In genomic region chr9:112115109-112115508, GRCh38 we compare ENCODE assay signal across 17 cellular contexts. TPM values are rescaled to one million over a fixed set of nuclear protein-coding genes. Genes with fewer than 3 reads are reported as not detected.
DNase-seq lines count a peak whose midpoint lies in the region; ATAC-seq, FAIRE-seq and TF ChIP-seq lines count a peak whose summit lies in the region.
"Had no signal": no experiment of that assay in that cellular context is flagged by ENCODE, and none has a peak within 500 bp of the region (broad histone marks: within the 10 kb centered on the region; RNA-seq: fewer than 3 reads in every experiment).

No MANE protein-coding gene starts in this region.

- DNase-seq in Caco-2: no peak
- no peak for DNase-seq in T-helper 17 cell
- DNase-seq in HepG2 (ENCODE audit: low spot score): no peak
- no peak for DNase-seq in neural progenitor cell (ENCODE audit: low spot score)
- DNase-seq in activated gamma-delta T cell treated with Interleukin-2 at 50 U/mL for 16 hours: no peak
- DNase-seq in NCI-H2227 treated with DMSO at 0.1 percent for 48 hours (lab: John Stamatoyannopoulos, UW): no peak
- DNase-seq in effector CD8-positive, alpha-beta T cell (lab: John Stamatoyannopoulos, UW): no peak
- DNase-seq: AML-193; CD4-positive, alpha-beta T cell; DMS153; DMS79; GDM1; GOT3; H7 had no signal

- BruUV-seq in Caco-2 (replicated peaks; lab: Mats Ljungman, UMichigan): no TSS peak
- BruUV-seq in HepG2 (replicated peaks; lab: Mats Ljungman, UMichigan): no TSS peak

- no peaks in the 10 kb centered on the region for H3K79me2 ChIP-seq in HepG2 (ENCODE audit: insufficient read depth, low read length)
- H3K79me2 ChIP-seq in neural progenitor cell (ENCODE audit: low read depth): no peaks in the 10 kb centered on the region

- no peak overlapping the region for H2AFZ ChIP-seq in HepG2 (ENCODE audit: low read length)
- no peak overlapping the region for H2AFZ ChIP-seq in neural progenitor cell (replicated peaks)

- TF ChIP-seq RAD21 in HepG2 (CRISPR knock-in tag; IDR thresholded peaks at IDR 0.05): no peak

- TF ChIP-seq EP300 in HepG2 (IDR thresholded peaks at IDR 0.05; ENCODE audit: low read depth in 2 of 2, low read length in 2 of 2) (no peak), HepG2 (CRISPR knock-in tag; IDR thresholded peaks at IDR 0.05; ENCODE audit: borderline replicate concordance) (no peak)

- TF ChIP-seq POLR2A in HepG2 (IDR thresholded peaks at IDR 0.05; ENCODE audit: insufficient read depth in 1 of 2, low read depth in 2 of 2, low read length in 2 of 2): no peak

- no peaks in the 10 kb centered on the region; the same call in 1 of the 2 replicates for H3K36me3 ChIP-seq in Caco-2 (ENCODE audit: control insufficient read depth, insufficient read depth, low read length)
- peaks cover 4 to 21% of the 10 kb centered on the region in 2 experiments; a peak in 4 of 5 replicates for H3K36me3 ChIP-seq in HepG2 (replicated peaks in 1 of 2; ENCODE audit: control insufficient read depth in 1 of 2, insufficient read depth in 2 of 2, low read length in 2 of 2)
- H3K36me3 ChIP-seq in neural progenitor cell: no peaks in the 10 kb centered on the region

- no peak for FAIRE-seq in HepG2 (lab: Jason Lieb, UNC)
- FAIRE-seq: A204.1 had no signal

- H3K27me3 ChIP-seq in Caco-2 (replicated peaks; ENCODE audit: control insufficient read depth, insufficient read depth, low read length) (no peaks in the 10 kb centered on the region), HepG2 (ENCODE audit: control insufficient read depth in 1 of 2, insufficient read depth in 2 of 2, low read length in 2 of 2) (no peaks in the 10 kb centered on the region), neural progenitor cell (no peaks in the 10 kb centered on the region)

- H3K9me3 Mint-ChIP-seq in Caco-2 (ENCODE audit: unreplicated experiment) (no peaks in the 10 kb centered on the region), neural progenitor cell (no peaks in the 10 kb centered on the region)
- H3K9me3 Mint-ChIP-seq: CD4-positive, alpha-beta T cell had no signal

- H3K4me3 ChIP-seq in Caco-2 (ENCODE audit: low read depth, low read length) (no peak overlapping the region), HepG2 (replicated peaks in 1 of 3; ENCODE audit: insufficient read depth in 1 of 3, low read depth in 2 of 3, low read length in 3 of 3) (no peak overlapping the region), neural progenitor cell (no peak overlapping the region)

- TF ChIP-seq CTCF in Caco-2 (IDR thresholded peaks at IDR 0.05; ENCODE audit: insufficient read depth in 1 of 2, low read depth in 1 of 2, low read length in 1 of 2, severe bottlenecking in 1 of 2, unreplicated experiment in 1 of 2): no peak
- TF ChIP-seq CTCF in HepG2 (CRISPR knock-in tag; IDR thresholded peaks at IDR 0.05): no peak
- TF ChIP-seq CTCF in neural progenitor cell (IDR thresholded peaks at IDR 0.05): no peak

- H3K27ac ChIP-seq in HepG2 (ENCODE audit: extremely low read length, insufficient read depth, low read length): peak overlapping the region; percentile 24
- no peak overlapping the region for H3K27ac ChIP-seq in neural progenitor cell
- H3K27ac ChIP-seq: C4-2B had no signal

- peak overlapping the region; percentile 78 for H3K27ac Mint-ChIP-seq in Caco-2 (ENCODE audit: unreplicated experiment)
- peak overlapping the region; percentile 29 for H3K27ac Mint-ChIP-seq in T-helper 17 cell
- peak overlapping the region; percentile 48 for H3K27ac Mint-ChIP-seq in neural progenitor cell
- H3K27ac Mint-ChIP-seq: CD4-positive, alpha-beta T cell had no signal

- no peak overlapping the region for H3K9ac ChIP-seq in HepG2 (ENCODE audit: insufficient read depth, low read depth, low read length)
- H3K9ac ChIP-seq in neural progenitor cell: no peak overlapping the region

- peaks cover 8% of the 10 kb centered on the region for H3F3A ChIP-seq in neural progenitor cell (ENCODE audit: low read depth)

- H3K4me1 ChIP-seq in Caco-2: peaks cover 48% of the 10 kb centered on the region
- H3K4me1 ChIP-seq in HepG2 (ENCODE audit: insufficient read depth, low read length): peaks cover 52% of the 10 kb centered on the region
- peaks cover 17% of the 10 kb centered on the region for H3K4me1 ChIP-seq in neural progenitor cell

- H3K4me3 Mint-ChIP-seq in Caco-2 (ENCODE audit: unreplicated experiment) (no peak overlapping the region), T-helper 17 cell (no peak overlapping the region), neural progenitor cell (no peak overlapping the region)
- H3K4me3 Mint-ChIP-seq: CD4-positive, alpha-beta T cell had no signal

- ATAC-seq in T-helper 17 cell (no peak), HepG2 (no peak; the same call in 2 of the 3 replicates), GM19397 (IDR thresholded peaks at IDR 0.05; ENCODE audit: unreplicated experiment) (no peak)

- no peak overlapping the region for H3K4me2 ChIP-seq in HepG2 (ENCODE audit: low read depth, low read length)
- H3K4me2 ChIP-seq in neural progenitor cell: no peak overlapping the region

- in situ Hi-C loops in HepG2 (cut with HindIII; ENCODE audit: extremely low pct_ligation_motif_present, low pct_unique_long_range_greater_than_20kb): loop anchor here (5.0 kb wide), 1 partner anchor 242 kb away; no protein-coding TSS in a partner anchor

- WGBS in HepG2 (ENCODE audit: low lambda C conversion rate): 70% methylated on average over 3 of the region's 3 CpGs

- H3K4me1 Mint-ChIP-seq in Caco-2 (ENCODE audit: low read depth, unreplicated experiment) (peaks cover 43% of the 10 kb centered on the region), T-helper 17 cell (peaks cover 10% of the 10 kb centered on the region), neural progenitor cell (peaks cover 12% of the 10 kb centered on the region)

- intact Hi-C loops in Caco-2 (cut with micrococcal nuclease; ENCODE audit: unreplicated experiment) (no loop called here), HepG2 (cut with micrococcal nuclease; ENCODE audit: unreplicated experiment) (loop anchor here (5.0 kb wide), 1 partner anchor 62 kb away; the partner anchor contains the start of gene SUSD1)

- H3K36me3 Mint-ChIP-seq in Caco-2 (ENCODE audit: insufficient read depth, unreplicated experiment) (peaks cover 54% of the 10 kb centered on the region), T-helper 17 cell (ENCODE audit: low read depth) (peaks cover 2% of the 10 kb centered on the region), neural progenitor cell (peaks cover 2% of the 10 kb centered on the region)

- CTCF ChIA-PET in Caco-2 (lab: Charles Lee): no interaction called here
- CTCF ChIA-PET in HepG2 (lab: Yijun Ruan, JAX; ENCODE audit: low intra/inter-chr PET ratio, low total read pairs): no interaction called here

- H3K27me3 Mint-ChIP-seq in Caco-2 (ENCODE audit: insufficient read depth, unreplicated experiment): no peaks in the 10 kb centered on the region
- no peaks in the 10 kb centered on the region for H3K27me3 Mint-ChIP-seq in T-helper 17 cell
- H3K27me3 Mint-ChIP-seq in neural progenitor cell (ENCODE audit: insufficient read depth, low read depth): peaks cover 2% of the 10 kb centered on the region
- H3K27me3 Mint-ChIP-seq: CD4-positive, alpha-beta T cell had no signal

- POLR2A ChIA-PET in Caco-2 (lab: Charles Lee) (no interaction called here), HepG2 (lab: Yijun Ruan, JAX) (interaction anchor here (0.6 to 1.2 kb wide), 3 partner anchors 218 to 265 kb away, joined by 3 to 4 read pairs (median 3); partner anchors contain the start of genes HSDL2 and PTBP3)

- no peaks in the 10 kb centered on the region for H3K9me3 ChIP-seq in Caco-2
- no peaks in the 10 kb centered on the region for H3K9me3 ChIP-seq in T-helper 17 cell (ENCODE audit: control insufficient read depth, low read length, poor library complexity, severe bottlenecking)
- no peaks in the 10 kb centered on the region for H3K9me3 ChIP-seq in HepG2 (ENCODE audit: low read length)
- H3K9me3 ChIP-seq in neural progenitor cell (ENCODE audit: low read depth): no peaks in the 10 kb centered on the region

- H4K20me1 ChIP-seq in HepG2 (ENCODE audit: insufficient read depth, low read length) (no peaks in the 10 kb centered on the region), neural progenitor cell (ENCODE audit: low read depth) (no peaks in the 10 kb centered on the region)

TF ChIP-seq in HepG2, 621 proteins besides CTCF, POLR2A, EP300 and RAD21 (continues in another document):
- TF ChIP-seq, protein P1, sequence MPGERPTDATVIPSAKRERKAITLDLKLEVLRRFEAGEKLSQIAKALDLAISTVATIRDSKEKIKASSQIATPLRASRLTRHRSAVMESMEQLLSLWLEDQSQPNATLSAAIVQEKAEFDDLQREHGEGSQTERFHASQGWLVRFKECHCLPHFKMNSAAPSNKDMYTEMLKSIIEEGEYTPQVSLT (CRISPR knock-in tag; IDR thresholded peaks at IDR 0.05; ENCODE audit: borderline replicate concordance, low read depth): no peak
- TF ChIP-seq ZNF761 (CRISPR knock-in tag; conservative IDR thresholded peaks at IDR 0.05) (no peak), GATAD1 (CRISPR knock-in tag; IDR thresholded peaks at IDR 0.05) (no peak), SIX1 (CRISPR knock-in tag; IDR thresholded peaks at IDR 0.05; ENCODE audit: borderline replicate concordance) (no peak)

RNA-seq across cellular contexts. Expression of gene SUSD1, which starts 60.0 kb away (rescaled TPM):
- total RNA-seq in Caco-2 (2022) (53.4 and 60.1 TPM in 2 replicates), T-helper 17 cell (10 to 100 TPM; 11.8 to 23.7 TPM), HepG2 (2016; rRNA removed; fragmentation: Illumina TruSeq; extraction: Trizol) (16.0 and 25.9 TPM in 2 replicates), neural progenitor cell (ENCODE audit: low replicate concordance) (7.9 and 12.0 TPM in 2 replicates)
- total RNA-seq in HepG2 (2016; cell fraction: cytosol; rRNA removed; fragmentation: Illumina TruSeq; extraction: Trizol; ENCODE audit: low read depth): 19.0 and 22.4 TPM in 2 replicates
- total RNA-seq in HepG2 (2016; cell fraction: insoluble cytoplasmic fraction; rRNA removed; fragmentation: Illumina TruSeq; extraction: Trizol): 13.8 and 23.8 TPM in 2 replicates
- 22.6 and 26.9 TPM in 2 replicates for total RNA-seq in HepG2 (2016; cell fraction: membrane; rRNA removed; fragmentation: Illumina TruSeq; extraction: Trizol)
- 25.3 and 30.6 TPM in 2 replicates for total RNA-seq in HepG2 (2016; cell fraction: nucleus; rRNA removed; fragmentation: Illumina TruSeq; extraction: Trizol)
- 26.9 and 32.3 TPM in 2 replicates for polyA plus RNA-seq in HepG2 (2011; rRNA removed)
- 28.5 and 29.1 TPM in 2 replicates for polyA plus RNA-seq in HepG2 (2011; cell fraction: cytosol; rRNA removed)
- polyA plus RNA-seq in HepG2 (2011; cell fraction: nucleus; rRNA removed): 14.0 and 15.0 TPM in 2 replicates
- 15.4 and 19.2 TPM in 2 replicates for polyA plus RNA-seq in HepG2 (2012)
- polyA plus RNA-seq in HepG2 (2016; cell fraction: cytosol; fragmentation: Illumina TruSeq; extraction: Trizol; ENCODE audit: low read depth): 8.6 and 9.9 TPM in 2 replicates
- polyA plus RNA-seq in HepG2 (2016; cell fraction: insoluble cytoplasmic fraction; fragmentation: Illumina TruSeq; extraction: Trizol; ENCODE audit: low read depth): 11.7 and 12.2 TPM in 2 replicates
- polyA plus RNA-seq in HepG2 (2016; cell fraction: membrane; fragmentation: Illumina TruSeq; extraction: Trizol; ENCODE audit: low read depth): 14.8 and 16.5 TPM in 2 replicates
- 26.8 and 28.0 TPM in 2 replicates for polyA plus RNA-seq in HepG2 (2016; cell fraction: nucleus; fragmentation: Illumina TruSeq; extraction: Trizol; ENCODE audit: insufficient read depth, low read depth)
- 11.2 and 45.2 TPM in 2 replicates for polyA minus RNA-seq in HepG2 (2011; rRNA and poly(A)+ RNA removed; ENCODE audit: low replicate concordance)
- 22.7 and 34.1 TPM in 2 replicates for polyA minus RNA-seq in HepG2 (2011; cell fraction: cytosol; rRNA and poly(A)+ RNA removed)
- polyA minus RNA-seq in HepG2 (2011; cell fraction: nucleus; rRNA and poly(A)+ RNA removed): 29.7 and 32.4 TPM in 2 replicates
